ENCODE assay signal across 10 cellular contexts in genomic region chr2:241087420-241088268, GRCh38.
DNase-seq lines count a peak whose midpoint lies in the region; ATAC-seq and TF ChIP-seq lines count a peak whose summit lies in the region.
"Had no signal": no experiment of that assay in that cellular context is flagged by ENCODE, and none has a peak within 500 bp of the region (broad histone marks: within the 10 kb centered on the region; RNA-seq: fewer than 3 reads in every experiment).

No MANE protein-coding gene starts in this region.

- DNase-seq in stimulated activated naive CD4-positive, alpha-beta T cell treated with Interleukin-2 at 50 U/mL for 16 hours (lab: John Stamatoyannopoulos, UW), result no peak
- DNase-seq in NCI-H526 treated with DMSO at 0.1 percent for 48 hours (lab: John Stamatoyannopoulos, UW) (no peak), inferior parietal cortex (ENCODE audit: extremely low spot score) (no peak), cerebellar nuclear complex (lab: John Stamatoyannopoulos, UW) (no peak)
- DNase-seq: mucosa of descending colon had no signal

- no peaks in the 10 kb centered on the region for H3K27me3 ChIP-seq in BLaER1 treated with 17β-estradiol and CSF1 and Interleukin-3, amounts not matched to agents 10 nM and 100 nM

- H3K9ac ChIP-seq in BLaER1 treated with 17β-estradiol and CSF1 and Interleukin-3, amounts not matched to agents 10 nM and 100 nM, result peak overlapping the region in 4 of 11 experiments; percentile 3 to 52 (median 25); a peak in 2 of 22 replicates

- peaks cover 12 to 45% (median 41%) of the 10 kb centered on the region in 10 experiments; a peak in 19 of 20 replicates for H3K4me1 ChIP-seq in BLaER1 treated with 17β-estradiol and CSF1 and Interleukin-3, amounts not matched to agents 10 nM and 100 nM

- H3K4me3 ChIP-seq in BLaER1 treated with 17β-estradiol and CSF1 and Interleukin-3, amounts not matched to agents 10 nM and 100 nM, result no peak overlapping the region
- H3K4me3 ChIP-seq: mucosa of descending colon, psoas muscle had no signal

- H4K20me1 ChIP-seq in BLaER1 treated with 17β-estradiol and CSF1 and Interleukin-3, amounts not matched to agents 10 nM and 100 nM, result peaks cover 10 to 54% (median 22%) of the 10 kb centered on the region in 11 experiments; a peak in 17 of 22 replicates

- ATAC-seq in GM19023 (IDR thresholded peaks at IDR 0.05; ENCODE audit: unreplicated experiment) (peak; percentile 70), HG02571 (IDR thresholded peaks at IDR 0.05; ENCODE audit: unreplicated experiment) (peak; percentile 60)
- ATAC-seq: mucosa of descending colon, psoas muscle had no signal

- H3K9me3 ChIP-seq in BLaER1 treated with 17β-estradiol and CSF1 and Interleukin-3, amounts not matched to agents 10 nM and 100 nM (replicated peaks in 1 of 11), result no peaks in the 10 kb centered on the region
- H3K9me3 ChIP-seq: mucosa of descending colon, psoas muscle had no signal

- no peak for TF ChIP-seq CTCF in VCaP (conservative IDR thresholded peaks at IDR 0.05)

- peak overlapping the region in 8 of 11 experiments; percentile 51 to 78 (median 63); a peak in 13 of 22 replicates for H3K4me2 ChIP-seq in BLaER1 treated with 17β-estradiol and CSF1 and Interleukin-3, amounts not matched to agents 10 nM and 100 nM

- H3K27ac ChIP-seq in BLaER1 treated with 17β-estradiol and CSF1 and Interleukin-3, amounts not matched to agents 10 nM and 100 nM, result 0 out of 22 replicates have a peak overlapping the region, but pooled peaks of 1 of the 11 experiments have one; percentile 19
- peak overlapping the region; percentile 99; the same call in 1 of the 2 replicates for H3K27ac ChIP-seq in VCaP
- H3K27ac ChIP-seq: psoas muscle had no signal

- peaks cover 57 to 86% (median 65%) of the 10 kb centered on the region in 11 experiments for H3K36me3 ChIP-seq in BLaER1 treated with 17β-estradiol and CSF1 and Interleukin-3, amounts not matched to agents 10 nM and 100 nM
